37 cellular contexts compared by ENCODE assay signal in genomic region chr19:32258167-32258566, GRCh38.
"Had no signal": no experiment of that assay in that cellular context is flagged by ENCODE, and none has a peak within 500 bp of the region (broad histone marks: within the 10 kb centered on the region; RNA-seq: fewer than 3 reads in every experiment).

No MANE protein-coding gene starts in this region.

- H3K9me3 Mint-ChIP-seq: activated CD4-positive, alpha-beta memory T cell treated with anti-CD3 and anti-CD28 coated beads, Interleukin-2, amount 10 ng/mL, durations not matched to agents 7 days and 5 days; activated CD4-positive, alpha-beta T cell treated with anti-CD3 and anti-CD28 coated beads, Interleukin-2, amount 10 ng/mL, durations not matched to agents 7 days and 5 days; activated naive CD4-positive, alpha-beta T cell treated with anti-CD3 and anti-CD28 coated beads, Interleukin-2, amount 10 ng/mL, durations not matched to agents 7 days and 5 days; activated naive CD4-positive, alpha-beta T cell treated with anti-CD3 and anti-CD28 coated beads, Interleukin-2, amount 50 U/mL, for 24 hours; activated naive CD8-positive, alpha-beta T cell treated with anti-CD3 and anti-CD28 coated beads, Interleukin-2, amount 10 ng/mL, durations not matched to agents 7 days and 5 days; activated T-helper 2 cell treated with anti-CD3 and anti-CD28 coated beads, Interferon-gamma antibody, Interleukin-2, Interleukin-4, amounts not matched to agents 10 μg/mL and 5 μg/mL and 100 μg/mL, durations not matched to agents 14 hours and 24 hours and 36 hours; central memory CD8-positive, alpha-beta T cell; T-helper 1 cell treated with Interleukin-12 subunit alpha and Interleukin-12 subunit beta and Interleukin-4 antibody, amounts not matched to agents 30 μg/mL and 1 μg/mL, for 36 hours; T-helper 2 cell treated with Interferon-gamma antibody and Interleukin-4, amounts not matched to agents 5 μg/mL and 100 μg/mL, for 36 hours had no signal

- H3K4me3 ChIP-seq: ascending aorta, cardiac muscle cell had no signal

- H3K36me3 Mint-ChIP-seq: activated CD8-positive, alpha-beta memory T cell treated with anti-CD3 and anti-CD28 coated beads, Interleukin-2, amount 10 ng/mL, durations not matched to agents 7 days and 5 days; activated naive CD4-positive, alpha-beta T cell treated with anti-CD3 and anti-CD28 coated beads, Interleukin-2, amount 10 ng/mL, durations not matched to agents 7 days and 5 days; activated naive CD4-positive, alpha-beta T cell treated with anti-CD3 and anti-CD28 coated beads, Interleukin-2, amount 50 U/mL, for 24 hours; activated naive CD8-positive, alpha-beta T cell; activated naive CD8-positive, alpha-beta T cell treated with anti-CD3 and anti-CD28 coated beads, Interleukin-2, amount 10 ng/mL, durations not matched to agents 7 days and 5 days; brain had no signal

- DNase-seq: activated CD4-positive, alpha-beta memory T cell treated with anti-CD3 and anti-CD28 coated beads, Interleukin-2, amount 10 ng/mL, durations not matched to agents 7 days and 5 days; activated CD4-positive, alpha-beta T cell treated with anti-CD3 and anti-CD28 coated beads for 1 hour; activated CD4-positive, alpha-beta T cell treated with anti-CD3 and anti-CD28 coated beads for 36 hours; activated CD4-positive, alpha-beta T cell treated with anti-CD3 and anti-CD28 coated beads for 48 hours; activated CD4-positive, alpha-beta T cell treated with anti-CD3 and anti-CD28 coated beads, Interleukin-2, amount 10 ng/mL, durations not matched to agents 7 days and 5 days; activated CD4-positive, alpha-beta T cell treated with anti-CD3 and anti-CD28 coated beads, Interleukin-2, amount 50 U/mL, for 48 hours; activated CD4-positive, CD25-positive, alpha-beta regulatory T cell; activated CD8-positive, alpha-beta memory T cell treated with anti-CD3 and anti-CD28 coated beads for 24 hours; activated CD8-positive, alpha-beta memory T cell treated with anti-CD3 and anti-CD28 coated beads, Interleukin-2, amount 10 ng/mL, durations not matched to agents 7 days and 5 days; activated CD8-positive, alpha-beta memory T cell treated with anti-CD3 and anti-CD28 coated beads, Interleukin-2, amount 50 U/mL, for 48 hours; activated CD8-positive, alpha-beta T cell treated with anti-CD3 and anti-CD28 coated beads, Interleukin-2, amount 10 ng/mL, durations not matched to agents 7 days and 5 days; activated effector memory CD4-positive, alpha-beta T cell treated with Interleukin-2 at 50 U/mL for 16 hours; activated gamma-delta T cell; activated naive CD4-positive, alpha-beta T cell treated with anti-CD3 and anti-CD28 coated beads, Interleukin-2, amount 10 ng/mL, durations not matched to agents 7 days and 5 days; activated naive CD4-positive, alpha-beta T cell treated with Interleukin-2 at 50 U/mL for 16 hours; activated naive CD8-positive, alpha-beta T cell treated with anti-CD3 and anti-CD28 coated beads, Interleukin-2, amount 10 ng/mL, durations not matched to agents 7 days and 5 days; activated naive CD8-positive, alpha-beta T cell treated with anti-CD3 and anti-CD28 coated beads, Interleukin-2, amount 50 U/mL, for 24 hours; activated T-cell treated with anti-CD3 and anti-CD28 coated beads, Interleukin-2, amount 50 U/mL, for 24 hours; activated T-cell treated with anti-CD3 and anti-CD28 coated beads, Interleukin-2, amount 50 U/mL, for 48 hours; amygdala; anterior cingulate cortex; caudate nucleus; cerebellar nuclear complex; T-helper 1 cell; T-helper 2 cell; T-helper 9 cell had no signal

- H3K27me3 ChIP-seq: ascending aorta had no signal

- H3K27ac ChIP-seq: ascending aorta, cardiac muscle cell, VCaP had no signal

- H3K4me1 Mint-ChIP-seq: activated CD4-positive, alpha-beta memory T cell treated with anti-CD3 and anti-CD28 coated beads, Interleukin-2, amount 10 ng/mL, durations not matched to agents 7 days and 5 days; activated CD4-positive, alpha-beta T cell treated with anti-CD3 and anti-CD28 coated beads for 36 hours; activated CD4-positive, alpha-beta T cell treated with anti-CD3 and anti-CD28 coated beads, Interleukin-2, amount 10 ng/mL, durations not matched to agents 7 days and 5 days; activated naive CD4-positive, alpha-beta T cell treated with anti-CD3 and anti-CD28 coated beads, Interleukin-2, amount 10 ng/mL, durations not matched to agents 7 days and 5 days; activated naive CD4-positive, alpha-beta T cell treated with anti-CD3 and anti-CD28 coated beads, Interleukin-2, amount 50 U/mL, for 24 hours; activated naive CD8-positive, alpha-beta T cell treated with anti-CD3 and anti-CD28 coated beads, Interleukin-2, amount 10 ng/mL, durations not matched to agents 7 days and 5 days; activated naive CD8-positive, alpha-beta T cell treated with anti-CD3 and anti-CD28 coated beads, Interleukin-2, amount 50 U/mL, for 24 hours; central memory CD8-positive, alpha-beta T cell had no signal

- H3K4me1 ChIP-seq: ascending aorta had no signal

- H3K27ac Mint-ChIP-seq: activated CD4-positive, alpha-beta memory T cell treated with anti-CD3 and anti-CD28 coated beads, Interleukin-2, amount 10 ng/mL, durations not matched to agents 7 days and 5 days; activated CD4-positive, alpha-beta T cell treated with anti-CD3 and anti-CD28 coated beads for 36 hours; activated CD4-positive, alpha-beta T cell treated with anti-CD3 and anti-CD28 coated beads, Interleukin-2, amount 10 ng/mL, durations not matched to agents 7 days and 5 days; activated CD8-positive, alpha-beta memory T cell treated with anti-CD3 and anti-CD28 coated beads, Interleukin-2, amount 10 ng/mL, durations not matched to agents 7 days and 5 days; activated CD8-positive, alpha-beta T cell treated with anti-CD3 and anti-CD28 coated beads, Interleukin-2, amount 10 ng/mL, durations not matched to agents 7 days and 5 days; activated naive CD4-positive, alpha-beta T cell treated with anti-CD3 and anti-CD28 coated beads, Interleukin-2, amount 10 ng/mL, durations not matched to agents 7 days and 5 days; activated naive CD4-positive, alpha-beta T cell treated with anti-CD3 and anti-CD28 coated beads, Interleukin-2, amount 50 U/mL, for 24 hours; activated naive CD8-positive, alpha-beta T cell; activated naive CD8-positive, alpha-beta T cell treated with anti-CD3 and anti-CD28 coated beads, Interleukin-2, amount 10 ng/mL, durations not matched to agents 7 days and 5 days; activated naive CD8-positive, alpha-beta T cell treated with anti-CD3 and anti-CD28 coated beads, Interleukin-2, amount 50 U/mL, for 24 hours; activated T-cell treated with anti-CD3 and anti-CD28 coated beads, Interleukin-2, amount 50 U/mL, for 24 hours; activated T-helper 2 cell treated with anti-CD3 and anti-CD28 coated beads, Interferon-gamma antibody, Interleukin-2, Interleukin-4, amounts not matched to agents 10 μg/mL and 5 μg/mL and 100 μg/mL, durations not matched to agents 14 hours and 24 hours and 36 hours; T-helper 1 cell treated with Interleukin-12 subunit alpha and Interleukin-12 subunit beta and Interleukin-4 antibody, amounts not matched to agents 30 μg/mL and 1 μg/mL, for 36 hours; T-helper 2 cell treated with Interferon-gamma antibody and Interleukin-4, amounts not matched to agents 5 μg/mL and 100 μg/mL, for 36 hours had no signal

- H3K36me3 ChIP-seq: ascending aorta, cardiac muscle cell had no signal

- H3K9me3 ChIP-seq: ascending aorta had no signal

- H3K4me3 Mint-ChIP-seq: activated CD4-positive, alpha-beta memory T cell treated with anti-CD3 and anti-CD28 coated beads, Interleukin-2, amount 10 ng/mL, durations not matched to agents 7 days and 5 days; activated CD4-positive, alpha-beta T cell treated with anti-CD3 and anti-CD28 coated beads for 36 hours; activated CD4-positive, alpha-beta T cell treated with anti-CD3 and anti-CD28 coated beads, Interleukin-2, amount 10 ng/mL, durations not matched to agents 7 days and 5 days; activated CD8-positive, alpha-beta memory T cell treated with anti-CD3 and anti-CD28 coated beads, Interleukin-2, amount 10 ng/mL, durations not matched to agents 7 days and 5 days; activated CD8-positive, alpha-beta T cell treated with anti-CD3 and anti-CD28 coated beads, Interleukin-2, amount 10 ng/mL, durations not matched to agents 7 days and 5 days; activated naive CD4-positive, alpha-beta T cell treated with anti-CD3 and anti-CD28 coated beads, Interleukin-2, amount 10 ng/mL, durations not matched to agents 7 days and 5 days; activated naive CD4-positive, alpha-beta T cell treated with anti-CD3 and anti-CD28 coated beads, Interleukin-2, amount 50 U/mL, for 24 hours; activated naive CD8-positive, alpha-beta T cell; activated naive CD8-positive, alpha-beta T cell treated with anti-CD3 and anti-CD28 coated beads, Interleukin-2, amount 10 ng/mL, durations not matched to agents 7 days and 5 days; activated naive CD8-positive, alpha-beta T cell treated with anti-CD3 and anti-CD28 coated beads, Interleukin-2, amount 50 U/mL, for 24 hours; activated T-cell treated with anti-CD3 and anti-CD28 coated beads, Interleukin-2, amount 50 U/mL, for 24 hours; brain; central memory CD8-positive, alpha-beta T cell; T-helper 1 cell treated with Interleukin-12 subunit alpha and Interleukin-12 subunit beta and Interleukin-4 antibody, amounts not matched to agents 30 μg/mL and 1 μg/mL, for 36 hours; T-helper 2 cell treated with Interferon-gamma antibody and Interleukin-4, amounts not matched to agents 5 μg/mL and 100 μg/mL, for 36 hours had no signal

- ATAC-seq: activated CD4-positive, alpha-beta T cell treated with anti-CD3 and anti-CD28 coated beads for 36 hours; activated CD4-positive, CD25-positive, alpha-beta regulatory T cell treated with anti-CD3 and anti-CD28 coated beads, Interleukin-2, amount 50 U/mL, for 24 hours; activated CD8-positive, alpha-beta memory T cell treated with anti-CD3 and anti-CD28 coated beads, Interleukin-2, amount 10 ng/mL, durations not matched to agents 7 days and 5 days; activated CD8-positive, alpha-beta T cell treated with anti-CD3 and anti-CD28 coated beads, Interleukin-2, amount 10 ng/mL, durations not matched to agents 7 days and 5 days; activated naive CD8-positive, alpha-beta T cell treated with anti-CD3 and anti-CD28 coated beads, Interleukin-2, amount 50 U/mL, for 24 hours had no signal

- H3K27me3 Mint-ChIP-seq: activated CD4-positive, alpha-beta memory T cell treated with anti-CD3 and anti-CD28 coated beads, Interleukin-2, amount 10 ng/mL, durations not matched to agents 7 days and 5 days; activated CD4-positive, alpha-beta T cell treated with anti-CD3 and anti-CD28 coated beads for 36 hours; activated CD4-positive, alpha-beta T cell treated with anti-CD3 and anti-CD28 coated beads, Interleukin-2, amount 10 ng/mL, durations not matched to agents 7 days and 5 days; activated CD8-positive, alpha-beta memory T cell treated with anti-CD3 and anti-CD28 coated beads, Interleukin-2, amount 10 ng/mL, durations not matched to agents 7 days and 5 days; activated naive CD4-positive, alpha-beta T cell treated with anti-CD3 and anti-CD28 coated beads, Interleukin-2, amount 10 ng/mL, durations not matched to agents 7 days and 5 days; activated naive CD8-positive, alpha-beta T cell treated with anti-CD3 and anti-CD28 coated beads, Interleukin-2, amount 10 ng/mL, durations not matched to agents 7 days and 5 days had no signal
